In genomic region chr18:45254683-45255082, GRCh38 we compare ENCODE assay signal across 15 cellular contexts.
DNase-seq lines count a peak whose midpoint lies in the region; ATAC-seq and TF ChIP-seq lines count a peak whose summit lies in the region.
"Had no signal": no experiment of that assay in that cellular context is flagged by ENCODE, and none has a peak within 500 bp of the region (broad histone marks: within the 10 kb centered on the region; RNA-seq: fewer than 3 reads in every experiment).

No MANE protein-coding gene starts in this region.

- in situ Hi-C loops in mammary epithelial cell (cut with MboI; ENCODE audit: low sequenced_read_pairs in 2 of 2) = no loop called here

- ATAC-seq in right cardiac atrium (peak; percentile 89 to 95), HG03571 (IDR thresholded peaks at IDR 0.05; ENCODE audit: unreplicated experiment) (no peak)
- ATAC-seq: GM23338, natural killer cell had no signal

- H3K9ac ChIP-seq in mammary epithelial cell (ENCODE audit: insufficient read depth, low read length) (no peak overlapping the region), rectal smooth muscle tissue (ENCODE audit: low read length) (no peak overlapping the region)

- DNase-seq in EH (ENCODE audit: low read depth) = peak; percentile 67
- DNase-seq in mammary epithelial cell = peak; percentile 13
- DNase-seq in right cardiac atrium = peak; percentile 86 to 93 (median 93)
- DNase-seq in DMS79 (lab: John Stamatoyannopoulos, UW) = no peak
- no peak for DNase-seq in GF-D8 (lab: John Stamatoyannopoulos, UW)
- no peak for DNase-seq in activated CD8-positive, alpha-beta memory T cell treated with anti-CD3 and anti-CD28 coated beads for 24 hours
- DNase-seq: activated effector memory CD4-positive, alpha-beta T cell treated with Interleukin-2 at 50 U/mL for 16 hours; natural killer cell; stimulated activated CD4-positive, alpha-beta T cell treated with anti-CD3 and anti-CD28 coated beads, Interleukin-12 subunit alpha, Interleukin-12 subunit beta, amount 100 ng/mL, for 4 hours; T-helper 9 cell had no signal

- H3K27ac ChIP-seq in mammary epithelial cell (ENCODE audit: insufficient read depth, low read depth, low read length) (no peak overlapping the region), right cardiac atrium (ENCODE audit: low read length) (peak overlapping the region; percentile 63), rectal smooth muscle tissue (ENCODE audit: low read depth, low read length) (peak overlapping the region; percentile 37)
- H3K27ac ChIP-seq: cardiac muscle cell, epithelial cell of prostate had no signal

- no peaks in the 10 kb centered on the region for H3K79me2 ChIP-seq in mammary epithelial cell (ENCODE audit: insufficient read depth, low read length)

- CTCF ChIA-PET in mammary epithelial cell (lab: Charles Lee; ENCODE audit: low non-redundant PET) = no interaction called here

- no TSS peak for BruUV-seq in mammary epithelial cell (replicated peaks; lab: Mats Ljungman, UMichigan)

- no peak overlapping the region for H3K4me2 ChIP-seq in mammary epithelial cell (ENCODE audit: insufficient read depth, low read depth, low read length)
- H3K4me2 ChIP-seq: GM23338 had no signal

- H3K9me3 ChIP-seq in mammary epithelial cell (replicated peaks; ENCODE audit: insufficient read depth, low read length) (no peaks in the 10 kb centered on the region), right cardiac atrium (ENCODE audit: control insufficient read depth, low read length) (no peaks in the 10 kb centered on the region)

- 47% methylated on average over 5 of the region's 7 CpGs for WGBS in mammary epithelial cell (ENCODE audit: low coverage, missing lambda C conversion rate)
- WGBS in right cardiac atrium = 58% methylated on average over 7 of the region's 7 CpGs

- H3K4me3 ChIP-seq in mammary epithelial cell (replicated peaks in 1 of 3; ENCODE audit: insufficient read depth in 1 of 3, low read depth in 2 of 3, low read length in 3 of 3) (no peak overlapping the region), right cardiac atrium (ENCODE audit: low read length) (no peak overlapping the region), rectal smooth muscle tissue (ENCODE audit: low read length) (no peak overlapping the region)
- H3K4me3 ChIP-seq: cardiac muscle cell, GM23338 had no signal

- H4K20me1 ChIP-seq in mammary epithelial cell (ENCODE audit: insufficient read depth, low read length) = no peaks in the 10 kb centered on the region

- dilution Hi-C loops in mammary epithelial cell (cut with HindIII; ENCODE audit: low sequenced_read_pairs) = no loop called here

- H3K36me3 ChIP-seq in mammary epithelial cell (ENCODE audit: insufficient read depth, low read length) = no peaks in the 10 kb centered on the region
- H3K36me3 ChIP-seq in rectal smooth muscle tissue (ENCODE audit: control insufficient read depth, insufficient read depth, low read length) = no peaks in the 10 kb centered on the region
- H3K36me3 ChIP-seq: cardiac muscle cell had no signal

- intact Hi-C loops in mammary epithelial cell (cut with micrococcal nuclease) (no loop called here), right cardiac atrium (cut with DNase I) (loop anchor here in 1 of 4 donors (10.0 kb wide), 1 partner anchor 360 kb away; the partner anchor contains the start of gene SLC14A2)

- H3K27me3 ChIP-seq in mammary epithelial cell (ENCODE audit: insufficient read depth, low read length) (no peaks in the 10 kb centered on the region), right cardiac atrium (ENCODE audit: control insufficient read depth, insufficient read depth) (no peaks in the 10 kb centered on the region), rectal smooth muscle tissue (ENCODE audit: control insufficient read depth, insufficient read depth, low read length) (no peaks in the 10 kb centered on the region)
- H3K27me3 ChIP-seq: cardiac muscle cell had no signal

- peak overlapping the region; percentile 43 for H2AFZ ChIP-seq in mammary epithelial cell (ENCODE audit: low read depth, low read length)
- H2AFZ ChIP-seq: GM23338 had no signal

- no peak for TF ChIP-seq CTCF in mammary epithelial cell (conservative IDR thresholded peaks at IDR 0.05 in 1 of 2, IDR thresholded peaks at IDR 0.05 in 1 of 2; ENCODE audit: extremely low read depth in 1 of 2, insufficient read depth in 1 of 2, low read depth in 1 of 2, low read length in 2 of 2)

- peaks cover 19% of the 10 kb centered on the region for H3K4me1 ChIP-seq in mammary epithelial cell (ENCODE audit: insufficient read depth, low read length)
- peaks cover under 1% of the 10 kb centered on the region for H3K4me1 ChIP-seq in right cardiac atrium (ENCODE audit: control insufficient read depth, insufficient read depth, low read length)
- no peaks in the 10 kb centered on the region for H3K4me1 ChIP-seq in rectal smooth muscle tissue (ENCODE audit: control insufficient read depth, insufficient read depth, low read length)

Comparison
In these comparisons a context has a peak if more than half of its experiments do, and no peak if none do; other contexts are left out.
1. DNase-seq: peak in EH (single experiment), mammary epithelial cell (single experiment) and right cardiac atrium (3 of 3); none in DMS79 (single experiment), GF-D8 (single experiment) and activated CD8-positive, alpha-beta memory T cell treated with anti-CD3 and anti-CD28 coated beads for 24 hours (single experiment).